In genomic region chr2:70603066-70603465, GRCh38 we compare ENCODE assay signal across 30 cellular contexts. TPM values are rescaled to one million over a fixed set of nuclear protein-coding genes. Genes with fewer than 3 reads are reported as not detected.
DNase-seq lines count a peak whose midpoint lies in the region; ATAC-seq and TF ChIP-seq lines count a peak whose summit lies in the region.
"Had no signal": no experiment of that assay in that cellular context is flagged by ENCODE, and none has a peak within 500 bp of the region (broad histone marks: within the 10 kb centered on the region; RNA-seq: fewer than 3 reads in every experiment).

No MANE protein-coding gene starts in this region.

- H3K9me3 Mint-ChIP-seq in CD8-positive, alpha-beta T cell = peaks cover 2% of the 10 kb centered on the region
- peaks cover 4% of the 10 kb centered on the region for H3K9me3 Mint-ChIP-seq in glutamatergic neuron (ENCODE audit: unreplicated experiment)
- H3K9me3 Mint-ChIP-seq: activated naive CD8-positive, alpha-beta T cell treated with anti-CD3 and anti-CD28 coated beads, Interleukin-2, amount 50 U/mL, for 24 hours; T-cell had no signal

- H2AFZ ChIP-seq in PC-3 (ENCODE audit: low read length) = no peak overlapping the region; the same call in 1 of the 2 replicates

- no peak overlapping the region for H3K4me3 ChIP-seq in CD8-positive, alpha-beta T cell (ENCODE audit: low read depth, low read length)
- H3K4me3 ChIP-seq in PC-3 (ENCODE audit: low read length) = no peak overlapping the region
- H3K4me3 ChIP-seq: dorsolateral prefrontal cortex, ovary, stomach, thyroid gland had no signal

- no peaks in the 10 kb centered on the region for H3K27me3 ChIP-seq in CD8-positive, alpha-beta T cell (ENCODE audit: insufficient read depth, low read length)
- H3K27me3 ChIP-seq in PC-3 (ENCODE audit: low read length) = no peaks in the 10 kb centered on the region
- H3K27me3 ChIP-seq: ovary, thyroid gland had no signal

- BruUV-seq in PC-3 (replicated peaks; lab: Mats Ljungman, UMichigan) = no TSS peak

- H3K4me1 Mint-ChIP-seq in CD8-positive, alpha-beta T cell (ENCODE audit: low read depth) = peaks cover 2% of the 10 kb centered on the region
- H3K4me1 Mint-ChIP-seq in glutamatergic neuron (ENCODE audit: low read depth, unreplicated experiment) = peaks cover 5% of the 10 kb centered on the region
- H3K4me1 Mint-ChIP-seq: activated naive CD8-positive, alpha-beta T cell treated with anti-CD3 and anti-CD28 coated beads, Interleukin-2, amount 50 U/mL, for 24 hours had no signal

- POLR2A ChIA-PET in CD8-positive, alpha-beta T cell (lab: Charles Lee) = no interaction called here
- POLR2A ChIA-PET in PC-3 (lab: Charles Lee; ENCODE audit: unreplicated experiment) = no interaction called here

- no peaks in the 10 kb centered on the region for H3K4me1 ChIP-seq in CD8-positive, alpha-beta T cell (ENCODE audit: insufficient read depth, low read length)
- H3K4me1 ChIP-seq in PC-3 (ENCODE audit: insufficient read depth, low read length) = peaks cover 4% of the 10 kb centered on the region
- H3K4me1 ChIP-seq: stomach had no signal

- no peaks in the 10 kb centered on the region for H3K36me3 ChIP-seq in CD8-positive, alpha-beta T cell (ENCODE audit: insufficient read depth, low read length)
- H3K36me3 ChIP-seq in PC-3 (ENCODE audit: low read depth, low read length) = no peaks in the 10 kb centered on the region
- H3K36me3 ChIP-seq: ovary, stomach, thyroid gland had no signal

- peak; percentile 33 for TF ChIP-seq CTCF in CD8-positive, alpha-beta T cell (IDR thresholded peaks at IDR 0.05)
- TF ChIP-seq CTCF in PC-3 (conservative IDR thresholded peaks at IDR 0.05; ENCODE audit: low read depth, low read length) (peak; percentile 36; the same call in 1 of the 2 replicates), glutamatergic neuron (IDR thresholded peaks at IDR 0.05; ENCODE audit: partially characterized antibody, unreplicated experiment) (peak; percentile 43)

- H3K36me3 Mint-ChIP-seq in CD8-positive, alpha-beta T cell = no peaks in the 10 kb centered on the region
- peaks cover 12% of the 10 kb centered on the region for H3K36me3 Mint-ChIP-seq in glutamatergic neuron (ENCODE audit: unreplicated experiment)
- H3K36me3 Mint-ChIP-seq: naive thymus-derived CD8-positive, alpha-beta T cell; T-cell had no signal

- H3K9ac ChIP-seq in PC-3 (ENCODE audit: low read length) = no peak overlapping the region

- no peak overlapping the region for H3K4me2 ChIP-seq in PC-3 (ENCODE audit: low read length)

- no peaks in the 10 kb centered on the region for H3K79me2 ChIP-seq in PC-3 (ENCODE audit: low read length)

- CTCF ChIA-PET in CD8-positive, alpha-beta T cell (lab: Charles Lee) = interaction anchor here (1.1 to 1.6 kb wide), 3 partner anchors 13 to 53 kb away, joined by 3 to 6 read pairs (median 4); no protein-coding TSS in a partner anchor
- CTCF ChIA-PET in PC-3 (lab: Charles Lee) = no interaction called here

- no peaks in the 10 kb centered on the region for H4K20me1 ChIP-seq in PC-3 (ENCODE audit: low read length)

- DNase-seq in DMS53 (lab: John Stamatoyannopoulos, UW) (peak; percentile 13), DMS53 treated with DMSO at 0.1 percent for 48 hours (lab: John Stamatoyannopoulos, UW; ENCODE audit: unreplicated experiment) (no peak), PC-3 (no peak), glutamatergic neuron (no peak), iPS-NIHi11 (ENCODE audit: low spot score) (no peak), HuH-7 (ENCODE audit: low spot score) (no peak)
- DNase-seq in CD8-positive, alpha-beta T cell = no peak
- DNase-seq: 8988T; activated CD8-positive, alpha-beta memory T cell treated with anti-CD3 and anti-CD28 coated beads for 24 hours; activated naive CD8-positive, alpha-beta T cell treated with anti-CD3 and anti-CD28 coated beads, Interleukin-2, amount 50 U/mL, for 24 hours; activated T-cell treated with anti-CD3 and anti-CD28 coated beads, Interleukin-2, amount 50 U/mL, for 1 hour; caudate nucleus; COR-L47; dorsolateral prefrontal cortex; midbrain; naive thymus-derived CD8-positive, alpha-beta T cell; NCI-H1048; NCI-H187; NCI-H2171; NCI-H510A; ovary; retina; SHP77 treated with DMSO at 0.1 percent for 48 hours; small intestine; stomach; T-cell; thyroid gland had no signal

- no peak for ATAC-seq in CD8-positive, alpha-beta T cell
- ATAC-seq in PC-3 (no peak), GM21529 (IDR thresholded peaks at IDR 0.05; ENCODE audit: unreplicated experiment) (no peak)
- ATAC-seq: activated naive CD8-positive, alpha-beta T cell treated with anti-CD3 and anti-CD28 coated beads, Interleukin-2, amount 50 U/mL, for 24 hours; T-cell had no signal

- H3K9me3 ChIP-seq in CD8-positive, alpha-beta T cell (ENCODE audit: low read length) = no peaks in the 10 kb centered on the region
- H3K9me3 ChIP-seq in PC-3 (ENCODE audit: low read length) = no peaks in the 10 kb centered on the region
- H3K9me3 ChIP-seq: ovary, stomach, thyroid gland had no signal

- no peak overlapping the region for H3K4me3 Mint-ChIP-seq in CD8-positive, alpha-beta T cell
- no peak overlapping the region for H3K4me3 Mint-ChIP-seq in glutamatergic neuron (ENCODE audit: unreplicated experiment)
- H3K4me3 Mint-ChIP-seq: activated naive CD8-positive, alpha-beta T cell treated with anti-CD3 and anti-CD28 coated beads, Interleukin-2, amount 50 U/mL, for 24 hours; naive thymus-derived CD8-positive, alpha-beta T cell; T-cell had no signal

- H3F3A ChIP-seq in PC-3 (ENCODE audit: low read length, unreplicated experiment) = no peaks in the 10 kb centered on the region

- no peak overlapping the region for H3K27ac Mint-ChIP-seq in CD8-positive, alpha-beta T cell
- H3K27ac Mint-ChIP-seq in glutamatergic neuron (ENCODE audit: unreplicated experiment) = no peak overlapping the region
- H3K27ac Mint-ChIP-seq: activated naive CD8-positive, alpha-beta T cell treated with anti-CD3 and anti-CD28 coated beads, Interleukin-2, amount 50 U/mL, for 24 hours had no signal

- intact Hi-C loops in CD8-positive, alpha-beta T cell (cut with DNase I, micrococcal nuclease) = no loop called here
- intact Hi-C loops in PC-3 (cut with micrococcal nuclease) = no loop called here

- H3K27ac ChIP-seq in CD8-positive, alpha-beta T cell (ENCODE audit: low read depth, low read length) = no peak overlapping the region
- no peak overlapping the region for H3K27ac ChIP-seq in PC-3 (ENCODE audit: low read length)
- H3K27ac ChIP-seq: dorsolateral prefrontal cortex, HL-60, ovary, stomach, thyroid gland had no signal

- peaks cover 12% of the 10 kb centered on the region for H3K27me3 Mint-ChIP-seq in CD8-positive, alpha-beta T cell (ENCODE audit: low read depth)
- peaks cover 2% of the 10 kb centered on the region for H3K27me3 Mint-ChIP-seq in glutamatergic neuron (ENCODE audit: unreplicated experiment)

- no peaks in the 10 kb centered on the region for H3K9me2 ChIP-seq in PC-3 (replicated peaks; ENCODE audit: low read length)

RNA-seq across cellular contexts. Expression of gene TGFA, which starts 49.4 kb away (rescaled TPM):
- total RNA-seq in CD8-positive, alpha-beta T cell = 1 to 10 TPM in 1 of 2 experiments, under 1 TPM in 1; 0.58 to 1.0 TPM
- total RNA-seq in PC-3 (2014; rRNA removed) (45.0 and 54.7 TPM in 2 replicates), glutamatergic neuron (ENCODE audit: unreplicated experiment) (4.7 TPM)
- total RNA-seq: fibroblast of lung had no signal
